16 cellular contexts compared by ENCODE assay signal in the genomic region with DNA sequence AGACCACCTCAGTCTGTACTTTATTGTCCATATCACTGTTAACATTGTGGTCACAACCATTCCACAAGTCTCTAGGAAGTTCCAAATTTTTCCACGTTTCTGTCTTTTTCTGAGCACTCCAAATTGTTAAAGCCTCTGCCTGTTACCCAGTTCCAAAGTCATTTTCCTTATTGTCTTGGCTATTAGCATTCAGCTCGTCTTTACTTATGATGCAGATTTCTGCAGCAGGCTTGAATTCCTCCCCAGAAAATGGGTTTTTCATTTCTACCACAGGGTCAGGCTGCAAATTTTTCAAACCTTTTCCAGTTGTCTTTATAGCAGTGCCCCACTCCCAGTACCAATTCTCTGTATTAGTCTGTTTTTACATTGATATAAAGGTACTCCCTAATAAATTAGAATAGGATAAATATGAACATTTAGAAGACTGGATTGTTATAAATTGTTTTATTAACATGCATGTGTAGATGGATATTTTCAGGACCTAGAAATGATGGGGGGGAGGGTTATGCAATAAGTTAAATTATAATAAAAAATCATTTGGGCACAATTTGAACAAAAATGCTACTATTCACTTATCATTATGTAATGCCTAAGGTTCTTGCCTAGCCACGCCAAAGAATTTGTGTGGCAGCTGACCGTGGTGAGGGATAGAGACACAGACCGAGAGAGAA.
DNase-seq lines count a peak whose midpoint lies in the region; FAIRE-seq and TF ChIP-seq lines count a peak whose summit lies in the region.
"Had no signal": no experiment of that assay in that cellular context is flagged by ENCODE, and none has a peak within 500 bp of the region (broad histone marks: within the 10 kb centered on the region; RNA-seq: fewer than 3 reads in every experiment).

No MANE protein-coding gene starts in this region.

- peak in 1 of 2 experiments; percentile 12; a peak in 1 of 4 replicates for TF ChIP-seq RAD21 in H1 (IDR thresholded peaks at IDR 0.05 in 1 of 2, conservative IDR thresholded peaks at IDR 0.05 in 1 of 2; ENCODE audit: low read depth in 2 of 2, low read length in 2 of 2)

- no peak overlapping the region for H3K23ac ChIP-seq in H1 (ENCODE audit: insufficient read length)

- POLR2A ChIA-PET in H1 (lab: Charles Lee; ENCODE audit: partially characterized antibody) = interaction anchor here (1.1 to 2.4 kb wide), 13 partner anchors 9 to 48 kb away, joined by 3 to 14 read pairs (median 4); no protein-coding TSS in a partner anchor

- H3K36me3 ChIP-seq in BLaER1 = no peaks in the 10 kb centered on the region
- no peaks in the 10 kb centered on the region for H3K36me3 ChIP-seq in KOPT-K1 (ENCODE audit: insufficient read depth, low read length)
- H3K36me3 ChIP-seq in H1 (ENCODE audit: control insufficient read depth in 2 of 4, insufficient read depth in 4 of 4, low read length in 3 of 4) = peaks cover 0 to 17% (median under 1%) of the 10 kb centered on the region in 4 experiments; a peak in 2 of 8 replicates
- H3K36me3 ChIP-seq: HAP-1 had no signal

- no peaks in the 10 kb centered on the region for H3K4me1 ChIP-seq in BLaER1
- H3K4me1 ChIP-seq in H1 (replicated peaks in 1 of 4; ENCODE audit: control insufficient read depth in 3 of 4, insufficient read depth in 4 of 4, low read length in 3 of 4) = peaks cover 0 to 25% (median 16%) of the 10 kb centered on the region in 4 experiments

- H3K27me3 Mint-ChIP-seq in mesothelial cell of epicardium (ENCODE audit: low read depth) = peaks cover 1% of the 10 kb centered on the region

- no peak overlapping the region for H3K4ac ChIP-seq in H1 (replicated peaks; ENCODE audit: insufficient read length, low read depth, low read length)

- peak overlapping the region; percentile 91 for H4K5ac ChIP-seq in H1 (ENCODE audit: insufficient read length, low read depth, low read length)

- TF ChIP-seq POLR2A in H1 (IDR thresholded peaks at IDR 0.05; ENCODE audit: control extremely low read depth in 1 of 2, low read depth in 2 of 2, low read length in 2 of 2) = no peak

- WGBS in H1 (ENCODE audit: extremely low coverage in 1 of 2, insufficient coverage in 1 of 2, insufficient read length in 1 of 2, insufficient replicate concordance in 2 of 2, low coverage in 1 of 2, low lambda C conversion rate in 2 of 2, missing lambda C conversion rate in 1 of 2), 2 experiments = 17% methylated on average over 5 of the region's 5 CpGs; no CpG with 5 or more reads in 1 of the 2 experiments

- peak; percentile 24 for FAIRE-seq in H1 (lab: Jason Lieb, UNC)
- FAIRE-seq: bronchial epithelial cell, endometrium had no signal

- no peaks in the 10 kb centered on the region for H3K79me1 ChIP-seq in H1 (ENCODE audit: low read depth, low read length)

- peak overlapping the region; percentile 97 for H2BK120ac ChIP-seq in H1 (replicated peaks; ENCODE audit: low read depth, low read length)

- peaks cover 4% of the 10 kb centered on the region for H3K9me3 Mint-ChIP-seq in mesothelial cell of epicardium

- peak overlapping the region; percentile 38 for H3K4me2 ChIP-seq in BLaER1
- peak overlapping the region; percentile 58 to 62; a peak in 3 of 4 replicates for H3K4me2 ChIP-seq in H1 (ENCODE audit: insufficient read depth in 1 of 2, low read depth in 2 of 2, low read length in 2 of 2)

- peak overlapping the region; percentile 95 for H2BK20ac ChIP-seq in H1 (ENCODE audit: low read length)

- peak overlapping the region; percentile 97 for H4K91ac ChIP-seq in H1 (replicated peaks; ENCODE audit: insufficient read length, low read length)

- peak overlapping the region; percentile 99 for H2BK5ac ChIP-seq in H1 (ENCODE audit: low read depth, low read length)

- H3K4me1 Mint-ChIP-seq in mesothelial cell of epicardium = peaks cover 15% of the 10 kb centered on the region

- H3K79me2 ChIP-seq in H1 (ENCODE audit: control insufficient read depth in 1 of 2, insufficient read depth in 2 of 2, low read length in 2 of 2) = no peaks in the 10 kb centered on the region

- TF ChIP-seq CTCF in H1 (IDR thresholded peaks at IDR 0.05; ENCODE audit: control extremely low read depth in 1 of 3, insufficient read depth in 1 of 3, low read depth in 1 of 3, low read length in 3 of 3) (no peak), mesothelial cell of epicardium (IDR thresholded peaks at IDR 0.05; ENCODE audit: unreplicated experiment) (no peak)

- H3K4me3 ChIP-seq in BLaER1 (peak overlapping the region; percentile 57), H1 (ENCODE audit: extremely low read depth in 1 of 4, insufficient read depth in 2 of 4, low read depth in 3 of 4, low read length in 4 of 4) (peak overlapping the region in 1 of 4 experiments; percentile 48; a peak in 2 of 8 replicates)
- H3K4me3 ChIP-seq: HAP-1, SK-N-MC had no signal

- DNase-seq in H1 (ENCODE audit: low read depth in 1 of 2, low spot score in 2 of 2) = no peak
- DNase-seq in mesothelial cell of epicardium (ENCODE audit: low spot score in 2 of 2, unreplicated experiment in 2 of 2) = no peak
- no peak for DNase-seq in NCI-H2081 (lab: John Stamatoyannopoulos, UW)
- no peak for DNase-seq in COLO668 (lab: John Stamatoyannopoulos, UW; ENCODE audit: unreplicated experiment)
- DNase-seq in amygdala (lab: John Stamatoyannopoulos, UW) = no peak
- no peak for DNase-seq in NCI-H1930 (lab: John Stamatoyannopoulos, UW)
- DNase-seq: activated effector memory CD4-positive, alpha-beta T cell treated with Interleukin-2 at 50 U/mL for 16 hours; DMS 273 treated with DMSO at 0.1 percent for 48 hours; KBM-7; NCI-H1436 had no signal

- peak overlapping the region; percentile 90; the same call in 1 of the 2 replicates for H2AFZ ChIP-seq in H1 (ENCODE audit: low read length)

- peak overlapping the region; percentile 76 for H3K27ac ChIP-seq in BLaER1
- peak overlapping the region; percentile 69 for H3K27ac ChIP-seq in KOPT-K1 (ENCODE audit: low read depth, low read length, poor library complexity, severe bottlenecking)
- H3K27ac ChIP-seq in H1 (ENCODE audit: low read depth, low read length) = peak overlapping the region; percentile 86
- H3K27ac ChIP-seq: SK-N-MC had no signal

- peak overlapping the region; percentile 47; the same call in 1 of the 2 replicates for H4K8ac ChIP-seq in H1 (ENCODE audit: extremely low read depth, insufficient read depth, low read length)

- peak overlapping the region; percentile 73 for H2BK12ac ChIP-seq in H1 (ENCODE audit: low read depth, low read length)

- H3K9me3 ChIP-seq in BLaER1 (no peaks in the 10 kb centered on the region), KOPT-K1 (ENCODE audit: insufficient read depth, low read length, poor library complexity, severe bottlenecking) (no peaks in the 10 kb centered on the region), H1 (ENCODE audit: insufficient read depth in 2 of 2, low read depth in 1 of 2, low read length in 1 of 2) (peaks cover 2 to 8% of the 10 kb centered on the region in 2 experiments)
- H3K9me3 ChIP-seq: HAP-1 had no signal

- peak overlapping the region; percentile 57 for H3K56ac ChIP-seq in H1 (replicated peaks; ENCODE audit: insufficient read length, low read depth, low read length)

- no peaks in the 10 kb centered on the region for H3K27me3 ChIP-seq in BLaER1
- H3K27me3 ChIP-seq in H1 (replicated peaks in 1 of 4; ENCODE audit: control insufficient read depth in 3 of 4, extremely low read depth in 1 of 4, insufficient read depth in 3 of 4, low read length in 3 of 4) = no peaks in the 10 kb centered on the region

- peak overlapping the region; percentile 80 for H3K18ac ChIP-seq in H1 (ENCODE audit: extremely low read depth, low read length)

- no peak overlapping the region for H2AK5ac ChIP-seq in H1 (ENCODE audit: low read depth, low read length)

- H4K20me1 ChIP-seq in BLaER1 (no peaks in the 10 kb centered on the region), H1 (replicated peaks in 1 of 2; ENCODE audit: control insufficient read depth in 1 of 2, insufficient read depth in 2 of 2, low read length in 2 of 2) (no peaks in the 10 kb centered on the region)

- H3K4me3 Mint-ChIP-seq in mesothelial cell of epicardium = peak overlapping the region; percentile 68

- H3K9ac ChIP-seq in BLaER1 (peak overlapping the region; percentile 70), H1 (replicated peaks in 1 of 4; ENCODE audit: extremely low read depth in 1 of 4, low read depth in 3 of 4, low read length in 3 of 4) (peak overlapping the region in 2 of 4 experiments; percentile 9 to 56; a peak in 4 of 7 replicates)

- TF ChIP-seq EP300 in H1 (IDR thresholded peaks at IDR 0.05; ENCODE audit: borderline replicate concordance in 1 of 2, low read depth in 2 of 2, low read length in 2 of 2) = no peak

- H3K14ac ChIP-seq in H1 (ENCODE audit: insufficient read length) = no peak overlapping the region

- H3K36me3 Mint-ChIP-seq in mesothelial cell of epicardium = no peaks in the 10 kb centered on the region

- H3K23me2 ChIP-seq in H1 (ENCODE audit: low read depth, low read length) = no peaks in the 10 kb centered on the region

- H3K27ac Mint-ChIP-seq in mesothelial cell of epicardium = peak overlapping the region; percentile 74

- no peak overlapping the region for H2BK15ac ChIP-seq in H1 (ENCODE audit: low read length)

- CTCF ChIA-PET in H1 (lab: Charles Lee; ENCODE audit: partially characterized antibody) = no interaction called here

TF ChIP-seq in H1, 55 proteins besides CTCF, POLR2A, EP300 and RAD21 (continues in another document):
- TF ChIP-seq, protein P1, sequence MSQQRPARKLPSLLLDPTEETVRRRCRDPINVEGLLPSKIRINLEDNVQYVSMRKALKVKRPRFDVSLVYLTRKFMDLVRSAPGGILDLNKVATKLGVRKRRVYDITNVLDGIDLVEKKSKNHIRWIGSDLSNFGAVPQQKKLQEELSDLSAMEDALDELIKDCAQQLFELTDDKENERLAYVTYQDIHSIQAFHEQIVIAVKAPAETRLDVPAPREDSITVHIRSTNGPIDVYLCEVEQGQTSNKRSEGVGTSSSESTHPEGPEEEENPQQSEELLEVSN (IDR thresholded peaks at IDR 0.05) = no peak
- TF ChIP-seq HDAC2 (IDR thresholded peaks at IDR 0.05; ENCODE audit: borderline replicate concordance in 1 of 2, low read depth in 2 of 2, low read length in 2 of 2) = peak in 1 of 2 experiments; percentile 53; a peak in 1 of 4 replicates
- no peak for TF ChIP-seq JUND (IDR thresholded peaks at IDR 0.05; ENCODE audit: low read length)
- no peak for TF ChIP-seq RFX5 (IDR thresholded peaks at IDR 0.05; ENCODE audit: borderline replicate concordance, low read depth, low read length)
- TF ChIP-seq SRF (IDR thresholded peaks at IDR 0.05; ENCODE audit: low read depth, low read length) = no peak
- TF ChIP-seq PHF8 (conservative IDR thresholded peaks at IDR 0.05; ENCODE audit: low read depth, low read length) = no peak
- TF ChIP-seq MAFK (IDR thresholded peaks at IDR 0.05; ENCODE audit: low read depth, low read length) = no peak
- no peak for TF ChIP-seq SIRT6 (IDR thresholded peaks at IDR 0.05; ENCODE audit: low read length)
- TF ChIP-seq HDAC6 (IDR thresholded peaks at IDR 0.05; ENCODE audit: low read depth, low read length) = no peak
- no peak for TF ChIP-seq RXRA (IDR thresholded peaks at IDR 0.05; ENCODE audit: insufficient read depth, low read depth, low read length)
